In the genomic region with DNA sequence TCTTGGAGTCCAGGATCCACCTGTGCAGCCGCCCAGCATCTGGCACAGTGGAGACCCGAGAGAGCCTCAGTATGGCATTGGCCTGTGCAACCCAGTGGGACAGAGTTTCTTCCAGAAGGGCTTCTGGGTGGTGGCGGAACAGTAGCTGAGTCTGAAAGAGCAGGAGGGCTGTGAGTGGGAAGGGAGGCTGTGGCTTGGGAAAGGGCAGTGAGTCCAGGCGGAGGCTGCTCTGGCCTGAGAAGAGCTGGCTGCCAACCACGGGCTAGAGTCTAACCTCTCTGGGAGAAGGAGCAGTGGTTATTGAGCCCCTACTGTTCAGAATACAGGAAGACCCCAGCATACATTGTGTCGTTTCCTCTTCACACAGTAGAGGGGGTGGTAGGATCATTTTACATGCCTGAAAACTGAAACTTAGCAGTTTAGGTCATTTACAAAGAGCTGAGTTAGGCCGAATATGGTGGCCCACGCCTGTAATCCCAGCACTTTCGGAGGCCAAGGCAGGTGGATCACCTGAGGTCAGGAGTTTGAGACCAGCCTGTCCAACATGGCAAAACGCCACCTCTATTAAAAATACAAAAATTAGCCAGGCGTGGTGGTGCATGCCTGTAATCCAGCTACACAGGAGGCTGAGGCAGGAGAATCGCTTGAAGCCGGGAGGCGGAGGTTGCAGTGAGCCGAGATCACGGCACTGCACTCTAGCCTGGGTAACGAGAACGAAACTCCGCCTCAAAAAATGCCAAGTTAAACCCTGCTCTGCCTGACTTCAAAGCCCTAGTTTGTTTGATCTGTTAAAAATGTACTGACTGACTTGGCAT, we compare ENCODE assay signal across 8 cellular contexts. TPM values are rescaled to one million over a fixed set of nuclear protein-coding genes. Genes with fewer than 3 reads are reported as not detected.
DNase-seq lines count a peak whose midpoint lies in the region; ATAC-seq and TF ChIP-seq lines count a peak whose summit lies in the region.

No MANE protein-coding gene starts in this region.

- TF ChIP-seq POLR2A in esophagus squamous epithelium (IDR thresholded peaks at IDR 0.05): no peak

- H3K9me2 ChIP-seq in SK-N-SH: no peaks in the 10 kb centered on the region
- no peaks in the 10 kb centered on the region for H3K9me2 ChIP-seq in PC-9 (ENCODE audit: insufficient read depth)

- POLR2A ChIA-PET in SK-N-SH (lab: Yijun Ruan, JAX) (no interaction called here), activated B cell treated with CpG ODN at 0.5 μM for 24 hours (lab: Charles Lee) (interaction anchor here (0.6 to 5.1 kb wide), 8 partner anchors 8 to 213 kb away, joined by 3 to 42 read pairs (median 7); partner anchors contain the start of gene ISG20), PC-9 (lab: Charles Lee; ENCODE audit: unreplicated experiment) (no interaction called here)

- H3K27ac ChIP-seq in SK-N-SH (ENCODE audit: low read depth in 2 of 2, low read length in 1 of 2) (peak overlapping the region in 1 of 2 experiments; percentile 84; a peak in 1 of 4 replicates), esophagus squamous epithelium (peak overlapping the region; percentile 86 to 95 (median 93)), neutrophil (no peak overlapping the region), PC-9 (no peak overlapping the region)

- peak overlapping the region; percentile 6; the same call in 1 of the 2 replicates for H3K9ac ChIP-seq in SK-N-SH

- H3K4me3 Mint-ChIP-seq in activated B cell treated with CpG ODN at 0.5 μM for 24 hours: peak overlapping the region; percentile 67

- H3K27ac Mint-ChIP-seq in activated B cell treated with CpG ODN at 0.5 μM for 24 hours: peak overlapping the region; percentile 92

- TF ChIP-seq CTCF in SK-N-SH (IDR thresholded peaks at IDR 0.05) (peak; percentile 35), activated B cell treated with CpG ODN at 0.5 μM for 24 hours (IDR thresholded peaks at IDR 0.05) (no peak), esophagus squamous epithelium (IDR thresholded peaks at IDR 0.05) (peak; percentile 35 to 55 (median 40)), neutrophil (IDR thresholded peaks at IDR 0.05) (peak; percentile 55), PC-9 (conservative IDR thresholded peaks at IDR 0.05) (no peak)

- 87% methylated on average over 16 of the region's 19 CpGs for WGBS in SK-N-SH (ENCODE audit: low lambda C conversion rate)
- 26 to 48% methylated on average over 12 to 18 of the region's 19 CpGs for WGBS in esophagus squamous epithelium, 2 donors

- H2AFZ ChIP-seq in SK-N-SH (ENCODE audit: low read depth) (no peak overlapping the region), PC-9 (no peak overlapping the region)

- no peak for ATAC-seq in SK-N-SH treated with all-trans-retinoic acid at 6 μM for 48 hours
- ATAC-seq in HG03139 (IDR thresholded peaks at IDR 0.05; ENCODE audit: unreplicated experiment): peak; percentile 30
- peak; percentile 41 for ATAC-seq in activated B cell treated with CpG ODN at 0.5 μM for 24 hours (ENCODE audit: low read depth)
- ATAC-seq in GM18511 (IDR thresholded peaks at IDR 0.05; ENCODE audit: unreplicated experiment): no peak

- intact Hi-C loops in activated B cell treated with CpG ODN at 0.5 μM for 24 hours (cut with micrococcal nuclease): loop anchor here (1.0 to 10.0 kb wide), 9 partner anchors 32 to 710 kb away; partner anchors contain the start of gene POLG
- intact Hi-C loops in esophagus squamous epithelium (cut with DNase I): no loop called here
- intact Hi-C loops in PC-9 (cut with micrococcal nuclease; ENCODE audit: unreplicated experiment): loop anchor here (5.0 kb wide), 1 partner anchor 78 kb away; no protein-coding TSS in a partner anchor

- peaks cover 49% of the 10 kb centered on the region for H3K36me3 Mint-ChIP-seq in activated B cell treated with CpG ODN at 0.5 μM for 24 hours (ENCODE audit: low read depth)

- peaks cover 80% of the 10 kb centered on the region for H3K4me1 Mint-ChIP-seq in activated B cell treated with CpG ODN at 0.5 μM for 24 hours

- H4K20me1 ChIP-seq in SK-N-SH (ENCODE audit: insufficient read depth): peaks cover 75% of the 10 kb centered on the region
- H4K20me1 ChIP-seq in PC-9 (ENCODE audit: insufficient read depth): peaks cover 18% of the 10 kb centered on the region; the same call in 1 of the 2 replicates

- DNase-seq in SK-N-SH: peak; percentile 56
- no peak for DNase-seq in activated B cell treated with CpG ODN at 0.5 μM for 24 hours
- no peak for DNase-seq in esophagus squamous epithelium (lab: John Stamatoyannopoulos, UW)
- DNase-seq in PC-9: no peak

- H3F3A ChIP-seq in SK-N-SH (replicated peaks; ENCODE audit: insufficient read depth): no peaks in the 10 kb centered on the region
- peaks cover 13% of the 10 kb centered on the region; the same call in 1 of the 2 replicates for H3F3A ChIP-seq in PC-9 (ENCODE audit: insufficient read depth, low read depth)

- no TSS peak for BruUV-seq in PC-9 (replicated peaks; lab: Mats Ljungman, UMichigan)

- peaks cover 44 to 48% of the 10 kb centered on the region in 2 experiments for H3K36me3 ChIP-seq in SK-N-SH (replicated peaks in 1 of 2; ENCODE audit: control insufficient read depth in 1 of 2, insufficient read depth in 2 of 2, low read length in 1 of 2)
- H3K36me3 ChIP-seq in esophagus squamous epithelium: peaks cover 2 to 36% (median 17%) of the 10 kb centered on the region in 3 donors
- no peaks in the 10 kb centered on the region for H3K36me3 ChIP-seq in neutrophil
- peaks cover 12% of the 10 kb centered on the region for H3K36me3 ChIP-seq in PC-9 (ENCODE audit: low read depth)

- H3K27me3 Mint-ChIP-seq in activated B cell treated with CpG ODN at 0.5 μM for 24 hours: peaks cover 2% of the 10 kb centered on the region

- H3K4me2 ChIP-seq in SK-N-SH (peak overlapping the region; percentile 95), PC-9 (no peak overlapping the region)

- H3K4me1 ChIP-seq in SK-N-SH (ENCODE audit: control insufficient read depth in 1 of 2, insufficient read depth in 2 of 2, low read depth in 1 of 2, low read length in 1 of 2): peaks cover 17 to 18% of the 10 kb centered on the region in 2 experiments
- peaks cover 34 to 77% (median 34%) of the 10 kb centered on the region in 3 donors for H3K4me1 ChIP-seq in esophagus squamous epithelium
- peaks cover 29 to 36% of the 10 kb centered on the region in 2 experiments for H3K4me1 ChIP-seq in neutrophil (ENCODE audit: control insufficient read depth in 1 of 2, insufficient read depth in 1 of 2, low read depth in 1 of 2, low read length in 1 of 2)
- H3K4me1 ChIP-seq in PC-9 (replicated peaks; ENCODE audit: insufficient read depth): peaks cover 19% of the 10 kb centered on the region

- H3K4me3 ChIP-seq in SK-N-SH (ENCODE audit: low read depth in 2 of 2, low read length in 1 of 2) (peak overlapping the region in 1 of 2 experiments; percentile 87; a peak in 2 of 4 replicates), esophagus squamous epithelium (peak overlapping the region in 3 of 4 donors; percentile 7 to 41 (median 24)), neutrophil (ENCODE audit: low read depth in 1 of 2, low read length in 1 of 2) (no peak overlapping the region), PC-9 (no peak overlapping the region)

- H3K9me3 ChIP-seq in SK-N-SH (no peaks in the 10 kb centered on the region), esophagus squamous epithelium (no peaks in the 10 kb centered on the region), neutrophil (no peaks in the 10 kb centered on the region), PC-9 (ENCODE audit: insufficient read depth, low read depth) (no peaks in the 10 kb centered on the region)

- no peak for TF ChIP-seq EP300 in SK-N-SH (IDR thresholded peaks at IDR 0.05; ENCODE audit: borderline replicate concordance in 1 of 2, low read depth in 1 of 2, low read length in 1 of 2)

- H3K79me2 ChIP-seq in SK-N-SH (ENCODE audit: insufficient read depth): peaks cover 83% of the 10 kb centered on the region
- H3K79me2 ChIP-seq in PC-9 (ENCODE audit: low read depth): peaks cover 68% of the 10 kb centered on the region

- no peaks in the 10 kb centered on the region for H3K9me3 Mint-ChIP-seq in activated B cell treated with CpG ODN at 0.5 μM for 24 hours

- peak; percentile 58; the same call in 1 of the 2 replicates for TF ChIP-seq RAD21 in SK-N-SH (IDR thresholded peaks at IDR 0.05; ENCODE audit: low read length)

- CTCF ChIA-PET in SK-N-SH (lab: Yijun Ruan, JAX): interaction anchor here (0.7 to 1.8 kb wide), 12 partner anchors 9 to 280 kb away, joined by 3 to 5 read pairs (median 3); no protein-coding TSS in a partner anchor
- CTCF ChIA-PET in activated B cell treated with CpG ODN at 0.5 μM for 24 hours (lab: Charles Lee): interaction anchor here (0.6 to 4.5 kb wide), 25 partner anchors 9 to 554 kb away, joined by 3 to 81 read pairs (median 5); partner anchors contain the start of gene ACAN
- CTCF ChIA-PET in PC-9 (lab: Charles Lee): interaction anchor here (0.6 kb wide), 1 partner anchor 259 kb away, joined by 4 read pairs; no protein-coding TSS in a partner anchor

- H3K27me3 ChIP-seq in SK-N-SH (ENCODE audit: insufficient read depth) (no peaks in the 10 kb centered on the region), esophagus squamous epithelium (no peaks in the 10 kb centered on the region), neutrophil (no peaks in the 10 kb centered on the region), PC-9 (ENCODE audit: insufficient read depth, low read depth) (no peaks in the 10 kb centered on the region)

TF ChIP-seq in SK-N-SH, 30 proteins besides CTCF, POLR2A, EP300 and RAD21:
- TF ChIP-seq RCOR1 (IDR thresholded peaks at IDR 0.05; ENCODE audit: low read length) (no peak), POLR2AphosphoS5 (IDR thresholded peaks at IDR 0.05; ENCODE audit: low read depth, low read length) (no peak), RFX5 (IDR thresholded peaks at IDR 0.05; ENCODE audit: low read length) (no peak)

TF ChIP-seq in SK-N-SH treated with all-trans-retinoic acid at 6 μM for 48 hours, 23 proteins besides CTCF, POLR2A, EP300 and RAD21 (continues in another document):
- TF ChIP-seq RARB (CRISPR knock-in tag; IDR thresholded peaks at IDR 0.05): no peak

RNA-seq across cellular contexts. Expression of gene AEN, which starts 3.2 kb away (rescaled TPM):
- polyA plus RNA-seq in SK-N-SH (2012; rRNA removed): 46.4 and 65.2 TPM in 2 replicates
- polyA plus RNA-seq in SK-N-SH (2012; cell fraction: cytosol; rRNA removed): 20.2 and 29.7 TPM in 2 replicates
- polyA plus RNA-seq in SK-N-SH (2012; cell fraction: nucleus; rRNA removed): 119 and 136 TPM in 2 replicates
- total RNA-seq in activated B cell treated with CpG ODN at 0.5 μM for 24 hours: 40.1 and 41.9 TPM in 2 replicates
- total RNA-seq in esophagus squamous epithelium: 10 to 100 TPM; 13.4 to 31.4 (median 18.1) TPM
- total RNA-seq in PC-9 (2021): 6.7 and 7.8 TPM in 2 replicates

RNA-seq across cellular contexts. Expression of gene ISG20, which starts 14.5 kb away (rescaled TPM):
- 2.0 TPM in 2 replicates for polyA plus RNA-seq in SK-N-SH (2012; rRNA removed)
- 1.0 and 1.7 TPM in 2 replicates for polyA plus RNA-seq in SK-N-SH (2012; cell fraction: cytosol; rRNA removed)
- polyA plus RNA-seq in SK-N-SH (2012; cell fraction: nucleus; rRNA removed): 5.9 and 8.0 TPM in 2 replicates
- total RNA-seq in activated B cell treated with CpG ODN at 0.5 μM for 24 hours (84.6 and 87.1 TPM in 2 replicates), esophagus squamous epithelium (10 to 100 TPM; 14.0 to 24.1 (median 19.7) TPM), PC-9 (2021) (2.5 and 5.2 TPM in 2 replicates)

Comparison
In these comparisons a context has a peak if more than half of its experiments do, and no peak if none do; other contexts are left out.
1. H3K27ac ChIP-seq: peak in esophagus squamous epithelium (4 of 4); none in neutrophil (single experiment) and PC-9 (single experiment).
2. H3K4me3 ChIP-seq: peak in esophagus squamous epithelium (3 of 4); none in neutrophil (0 of 2) and PC-9 (single experiment).
3. CTCF ChIP-seq: peak in SK-N-SH (single experiment), esophagus squamous epithelium (6 of 6) and neutrophil (single experiment); none in activated B cell treated with CpG ODN at 0.5 μM for 24 hours (single experiment) and PC-9 (single experiment).
4. ATAC-seq: peak in HG03139 (single experiment) and activated B cell treated with CpG ODN at 0.5 μM for 24 hours (single experiment); none in SK-N-SH treated with all-trans-retinoic acid at 6 μM for 48 hours (single experiment) and GM18511 (single experiment).